Comparison of ENCODE assay signal across 32 cellular contexts in the genomic region with DNA sequence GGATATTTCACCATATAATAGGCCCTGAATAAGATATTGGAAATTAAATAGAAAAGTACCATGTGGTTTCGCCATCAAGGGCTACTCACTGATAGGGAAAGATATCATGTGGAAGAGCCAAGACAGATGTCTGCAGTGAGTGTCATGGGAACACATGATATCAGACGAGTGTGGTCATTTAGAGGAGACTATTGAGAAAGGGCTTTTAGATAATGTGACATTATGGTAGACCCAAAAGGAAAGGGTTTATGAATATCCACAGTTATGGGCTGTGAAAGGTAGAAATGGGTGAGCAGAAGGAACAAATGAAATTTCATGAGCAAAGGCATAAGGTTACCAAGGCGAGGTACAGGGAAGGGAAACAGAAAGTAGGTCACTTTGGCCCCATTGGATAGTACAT.
"Had no signal": no experiment of that assay in that cellular context is flagged by ENCODE, and none has a peak within 500 bp of the region (broad histone marks: within the 10 kb centered on the region; RNA-seq: fewer than 3 reads in every experiment).

No MANE protein-coding gene starts in this region.

- H3K9me3 Mint-ChIP-seq: activated CD4-positive, alpha-beta memory T cell treated with anti-CD3 and anti-CD28 coated beads, Interleukin-2, amount 10 ng/mL, durations not matched to agents 7 days and 5 days; activated CD4-positive, alpha-beta T cell treated with anti-CD3 and anti-CD28 coated beads, Interleukin-2, amount 10 ng/mL, durations not matched to agents 7 days and 5 days; activated naive CD4-positive, alpha-beta T cell treated with anti-CD3 and anti-CD28 coated beads, Interleukin-2, amount 10 ng/mL, durations not matched to agents 7 days and 5 days; activated naive CD4-positive, alpha-beta T cell treated with anti-CD3 and anti-CD28 coated beads, Interleukin-2, amount 50 U/mL, for 72 hours; activated naive CD8-positive, alpha-beta T cell treated with anti-CD3 and anti-CD28 coated beads, Interleukin-2, amount 10 ng/mL, durations not matched to agents 7 days and 5 days; activated T-cell treated with anti-CD3 and anti-CD28 coated beads, Interleukin-2, amount 50 U/mL, for 24 hours; activated T-cell treated with anti-CD3 and anti-CD28 coated beads, Interleukin-2, amount 50 U/mL, for 72 hours; brain; T-helper 2 cell treated with Interferon-gamma antibody and Interleukin-4, amounts not matched to agents 5 μg/mL and 100 μg/mL, for 36 hours had no signal

- H3K4me3 Mint-ChIP-seq: activated CD4-positive, alpha-beta memory T cell treated with anti-CD3 and anti-CD28 coated beads, Interleukin-2, amount 10 ng/mL, durations not matched to agents 7 days and 5 days; activated CD4-positive, alpha-beta T cell treated with anti-CD3 and anti-CD28 coated beads for 36 hours; activated CD4-positive, alpha-beta T cell treated with anti-CD3 and anti-CD28 coated beads, Interleukin-2, amount 10 ng/mL, durations not matched to agents 7 days and 5 days; activated naive CD4-positive, alpha-beta T cell treated with anti-CD3 and anti-CD28 coated beads, Interleukin-2, amount 10 ng/mL, durations not matched to agents 7 days and 5 days; activated naive CD8-positive, alpha-beta T cell treated with anti-CD3 and anti-CD28 coated beads, Interleukin-2, amount 10 ng/mL, durations not matched to agents 7 days and 5 days; activated T-cell treated with anti-CD3 and anti-CD28 coated beads, Interleukin-2, amount 50 U/mL, for 24 hours; activated T-cell treated with anti-CD3 and anti-CD28 coated beads, Interleukin-2, amount 50 U/mL, for 72 hours; brain; T-helper 17 cell; T-helper 2 cell treated with Interferon-gamma antibody and Interleukin-4, amounts not matched to agents 5 μg/mL and 100 μg/mL, for 36 hours had no signal

- H3K27me3 ChIP-seq: ascending aorta, breast epithelium, cardiac muscle cell, colonic mucosa had no signal

- ATAC-seq: activated CD4-positive, alpha-beta T cell treated with anti-CD3 and anti-CD28 coated beads for 36 hours; activated naive CD4-positive, alpha-beta T cell treated with anti-CD3 and anti-CD28 coated beads, Interleukin-2, amount 50 U/mL, for 72 hours; activated T-cell treated with anti-CD3 and anti-CD28 coated beads, Interleukin-2, amount 50 U/mL, for 72 hours; esophagus mucosa; heart left ventricle; T-helper 17 cell had no signal

- H3K27ac Mint-ChIP-seq: activated CD4-positive, alpha-beta memory T cell treated with anti-CD3 and anti-CD28 coated beads, Interleukin-2, amount 10 ng/mL, durations not matched to agents 7 days and 5 days; activated CD4-positive, alpha-beta T cell treated with anti-CD3 and anti-CD28 coated beads for 36 hours; activated CD4-positive, alpha-beta T cell treated with anti-CD3 and anti-CD28 coated beads, Interleukin-2, amount 10 ng/mL, durations not matched to agents 7 days and 5 days; activated naive CD4-positive, alpha-beta T cell treated with anti-CD3 and anti-CD28 coated beads, Interleukin-2, amount 10 ng/mL, durations not matched to agents 7 days and 5 days; activated naive CD4-positive, alpha-beta T cell treated with anti-CD3 and anti-CD28 coated beads, Interleukin-2, amount 50 U/mL, for 72 hours; activated naive CD8-positive, alpha-beta T cell treated with anti-CD3 and anti-CD28 coated beads, Interleukin-2, amount 10 ng/mL, durations not matched to agents 7 days and 5 days; activated T-cell treated with anti-CD3 and anti-CD28 coated beads, Interleukin-2, amount 50 U/mL, for 24 hours; activated T-cell treated with anti-CD3 and anti-CD28 coated beads, Interleukin-2, amount 50 U/mL, for 72 hours; brain; T-helper 17 cell; T-helper 2 cell treated with Interferon-gamma antibody and Interleukin-4, amounts not matched to agents 5 μg/mL and 100 μg/mL, for 36 hours had no signal

- H3K36me3 Mint-ChIP-seq: activated naive CD4-positive, alpha-beta T cell treated with anti-CD3 and anti-CD28 coated beads, Interleukin-2, amount 10 ng/mL, durations not matched to agents 7 days and 5 days; activated naive CD4-positive, alpha-beta T cell treated with anti-CD3 and anti-CD28 coated beads, Interleukin-2, amount 50 U/mL, for 72 hours; activated naive CD8-positive, alpha-beta T cell treated with anti-CD3 and anti-CD28 coated beads, Interleukin-2, amount 10 ng/mL, durations not matched to agents 7 days and 5 days; brain had no signal

- H3K9me3 ChIP-seq: ascending aorta, breast epithelium, colonic mucosa, heart left ventricle had no signal

- H3K27ac ChIP-seq: ascending aorta, breast epithelium, cardiac muscle cell, colonic mucosa, epithelial cell of prostate, heart left ventricle had no signal

- DNase-seq: activated CD4-positive, alpha-beta memory T cell treated with anti-CD3 and anti-CD28 coated beads, Interleukin-2, amount 10 ng/mL, durations not matched to agents 7 days and 5 days; activated CD4-positive, alpha-beta T cell treated with anti-CD3 and anti-CD28 coated beads for 36 hours; activated CD4-positive, alpha-beta T cell treated with anti-CD3 and anti-CD28 coated beads, Interleukin-2, amount 10 ng/mL, durations not matched to agents 7 days and 5 days; activated CD4-positive, alpha-beta T cell treated with anti-CD3 and anti-CD28 coated beads, Interleukin-2, amount 50 U/mL, for 4 hours; activated CD4-positive, CD25-positive, alpha-beta regulatory T cell; activated CD4-positive, CD25-positive, alpha-beta regulatory T cell treated with anti-CD3 and anti-CD28 coated beads, Interleukin-2, amount 50 U/mL, for 72 hours; activated CD8-positive, alpha-beta memory T cell treated with anti-CD3 and anti-CD28 coated beads, Interleukin-2, amount 50 U/mL, for 48 hours; activated gamma-delta T cell; activated naive CD4-positive, alpha-beta T cell; activated naive CD4-positive, alpha-beta T cell treated with anti-CD3 and anti-CD28 coated beads, Interleukin-2, amount 10 ng/mL, durations not matched to agents 7 days and 5 days; activated naive CD8-positive, alpha-beta T cell treated with anti-CD3 and anti-CD28 coated beads, Interleukin-2, amount 10 ng/mL, durations not matched to agents 7 days and 5 days; activated T-cell treated with anti-CD3 and anti-CD28 coated beads for 4 hours; activated T-cell treated with anti-CD3 and anti-CD28 coated beads, Interleukin-2, amount 50 U/mL, for 24 hours; activated T-cell treated with anti-CD3 and anti-CD28 coated beads, Interleukin-2, amount 50 U/mL, for 72 hours; central memory CD4-positive, alpha-beta T cell; cerebellar nuclear complex; colonic mucosa; effector CD8-positive, alpha-beta T cell; foreskin fibroblast; glutamatergic neuron; heart left ventricle; T-helper 1 cell; T-helper 17 cell; T1000 had no signal

- H3K4me1 Mint-ChIP-seq: activated CD4-positive, alpha-beta memory T cell treated with anti-CD3 and anti-CD28 coated beads, Interleukin-2, amount 10 ng/mL, durations not matched to agents 7 days and 5 days; activated CD4-positive, alpha-beta T cell treated with anti-CD3 and anti-CD28 coated beads for 36 hours; activated CD4-positive, alpha-beta T cell treated with anti-CD3 and anti-CD28 coated beads, Interleukin-2, amount 10 ng/mL, durations not matched to agents 7 days and 5 days; activated naive CD4-positive, alpha-beta T cell treated with anti-CD3 and anti-CD28 coated beads, Interleukin-2, amount 10 ng/mL, durations not matched to agents 7 days and 5 days; activated naive CD8-positive, alpha-beta T cell treated with anti-CD3 and anti-CD28 coated beads, Interleukin-2, amount 10 ng/mL, durations not matched to agents 7 days and 5 days; T-helper 17 cell had no signal
